2 cellular contexts compared by ENCODE assay signal in the genomic region with DNA sequence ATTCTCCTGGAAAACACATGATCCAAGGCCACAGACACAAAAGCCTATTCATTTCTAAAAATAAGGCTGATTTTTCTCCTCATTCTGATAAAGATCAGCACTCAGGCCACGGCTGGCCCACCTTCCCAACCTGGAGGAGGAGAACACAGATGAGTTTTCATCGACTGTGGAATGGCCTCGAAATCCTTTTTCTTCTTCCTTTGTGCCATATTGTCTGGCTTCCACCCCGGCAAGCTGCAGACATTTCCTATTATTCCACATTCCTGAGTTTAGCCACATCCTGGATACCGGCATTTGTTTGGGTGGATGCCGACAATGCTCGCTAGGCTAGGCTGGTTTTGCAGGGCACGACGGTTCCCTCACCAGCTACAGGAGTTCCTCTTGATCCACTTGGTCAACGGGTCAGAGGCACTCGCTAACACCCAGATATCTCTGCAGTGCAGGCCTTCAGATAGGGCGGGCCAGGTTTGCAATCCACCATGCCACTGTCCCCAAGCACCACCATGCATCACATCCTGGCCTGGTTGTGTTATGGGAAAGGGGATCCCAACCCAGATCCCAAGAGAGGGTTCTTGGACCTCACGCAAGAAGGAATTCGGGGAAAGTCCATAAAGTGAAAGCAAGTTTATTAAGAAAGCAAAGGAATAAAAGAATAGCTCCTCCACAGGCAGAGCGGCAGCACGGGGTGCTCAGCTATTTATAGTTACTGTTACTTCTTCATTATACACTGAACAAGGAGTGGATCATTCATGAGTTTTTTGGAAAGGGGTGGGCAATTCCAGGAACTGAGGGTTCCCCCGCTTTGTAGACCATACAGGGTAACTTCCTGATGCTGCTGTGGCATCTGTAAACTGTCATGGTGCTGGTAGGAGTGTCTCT.
TF ChIP-seq lines count a peak whose summit lies in the region.

No MANE protein-coding gene starts in this region.

TF ChIP-seq in PFSK-1, 5 proteins besides CTCF, POLR2A, EP300 and RAD21:
- TF ChIP-seq POLR2AphosphoS5 (IDR thresholded peaks at IDR 0.05; ENCODE audit: low read depth, low read length) (no peak), SIN3A (IDR thresholded peaks at IDR 0.05; ENCODE audit: borderline replicate concordance, insufficient read depth, low read length) (peak; percentile 34; the same call in 1 of the 2 replicates), FOXP2 (optimal IDR thresholded peaks at IDR 0.05; ENCODE audit: borderline replicate concordance, extremely low read depth, extremely low read length, insufficient read depth) (no peak)
- TF ChIP-seq, protein P1, sequence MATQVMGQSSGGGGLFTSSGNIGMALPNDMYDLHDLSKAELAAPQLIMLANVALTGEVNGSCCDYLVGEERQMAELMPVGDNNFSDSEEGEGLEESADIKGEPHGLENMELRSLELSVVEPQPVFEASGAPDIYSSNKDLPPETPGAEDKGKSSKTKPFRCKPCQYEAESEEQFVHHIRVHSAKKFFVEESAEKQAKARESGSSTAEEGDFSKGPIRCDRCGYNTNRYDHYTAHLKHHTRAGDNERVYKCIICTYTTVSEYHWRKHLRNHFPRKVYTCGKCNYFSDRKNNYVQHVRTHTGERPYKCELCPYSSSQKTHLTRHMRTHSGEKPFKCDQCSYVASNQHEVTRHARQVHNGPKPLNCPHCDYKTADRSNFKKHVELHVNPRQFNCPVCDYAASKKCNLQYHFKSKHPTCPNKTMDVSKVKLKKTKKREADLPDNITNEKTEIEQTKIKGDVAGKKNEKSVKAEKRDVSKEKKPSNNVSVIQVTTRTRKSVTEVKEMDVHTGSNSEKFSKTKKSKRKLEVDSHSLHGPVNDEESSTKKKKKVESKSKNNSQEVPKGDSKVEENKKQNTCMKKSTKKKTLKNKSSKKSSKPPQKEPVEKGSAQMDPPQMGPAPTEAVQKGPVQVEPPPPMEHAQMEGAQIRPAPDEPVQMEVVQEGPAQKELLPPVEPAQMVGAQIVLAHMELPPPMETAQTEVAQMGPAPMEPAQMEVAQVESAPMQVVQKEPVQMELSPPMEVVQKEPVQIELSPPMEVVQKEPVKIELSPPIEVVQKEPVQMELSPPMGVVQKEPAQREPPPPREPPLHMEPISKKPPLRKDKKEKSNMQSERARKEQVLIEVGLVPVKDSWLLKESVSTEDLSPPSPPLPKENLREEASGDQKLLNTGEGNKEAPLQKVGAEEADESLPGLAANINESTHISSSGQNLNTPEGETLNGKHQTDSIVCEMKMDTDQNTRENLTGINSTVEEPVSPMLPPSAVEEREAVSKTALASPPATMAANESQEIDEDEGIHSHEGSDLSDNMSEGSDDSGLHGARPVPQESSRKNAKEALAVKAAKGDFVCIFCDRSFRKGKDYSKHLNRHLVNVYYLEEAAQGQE (IDR thresholded peaks at IDR 0.05; ENCODE audit: insufficient read depth in 1 of 2, low read depth in 2 of 2, low read length in 2 of 2): no peak

TF ChIP-seq in endothelial cell of umbilical vein, 7 proteins besides CTCF, POLR2A, EP300 and RAD21:
- TF ChIP-seq FOS (IDR thresholded peaks at IDR 0.05; ENCODE audit: borderline replicate concordance, insufficient read depth, low read length) (no peak), JUN (IDR thresholded peaks at IDR 0.05; ENCODE audit: borderline replicate concordance, insufficient read depth, insufficient read length, low read depth) (peak; percentile 39), EZH2 (IDR thresholded peaks at IDR 0.05; ENCODE audit: borderline replicate concordance, low read depth, low read length, severe bottlenecking) (no peak), POLR2AphosphoS5 (IDR thresholded peaks at IDR 0.05; ENCODE audit: insufficient read depth, low read depth, low read length) (no peak), MYC (IDR thresholded peaks at IDR 0.05; ENCODE audit: low read depth, low read length) (no peak), GATA2 (IDR thresholded peaks at IDR 0.05; ENCODE audit: insufficient read depth, insufficient read length, low read depth, low read length) (peak; percentile 41)
- TF ChIP-seq, protein P2, sequence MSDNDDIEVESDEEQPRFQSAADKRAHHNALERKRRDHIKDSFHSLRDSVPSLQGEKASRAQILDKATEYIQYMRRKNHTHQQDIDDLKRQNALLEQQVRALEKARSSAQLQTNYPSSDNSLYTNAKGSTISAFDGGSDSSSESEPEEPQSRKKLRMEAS (IDR thresholded peaks at IDR 0.05; ENCODE audit: insufficient read depth, insufficient read length): peak; percentile 42
